17 cellular contexts compared by ENCODE assay signal in genomic region chr22:46004105-46004866, GRCh38. TPM values are rescaled to one million over a fixed set of nuclear protein-coding genes. Genes with fewer than 3 reads are reported as not detected.
DNase-seq lines count a peak whose midpoint lies in the region; ATAC-seq, FAIRE-seq and TF ChIP-seq lines count a peak whose summit lies in the region.
"Had no signal": no experiment of that assay in that cellular context is flagged by ENCODE, and none has a peak within 500 bp of the region (broad histone marks: within the 10 kb centered on the region; RNA-seq: fewer than 3 reads in every experiment).

No MANE protein-coding gene starts in this region.

- H3K36me3 Mint-ChIP-seq in activated CD8-positive, alpha-beta memory T cell treated with anti-CD3 and anti-CD28 coated beads, Interleukin-2, amount 10 ng/mL, durations not matched to agents 7 days and 5 days: no peaks in the 10 kb centered on the region
- H3K36me3 Mint-ChIP-seq in glutamatergic neuron (ENCODE audit: unreplicated experiment): no peaks in the 10 kb centered on the region

- no peaks in the 10 kb centered on the region for H3K27me3 ChIP-seq in H1 (replicated peaks in 1 of 4; ENCODE audit: control insufficient read depth in 3 of 4, extremely low read depth in 1 of 4, insufficient read depth in 3 of 4, low read length in 3 of 4)
- H3K27me3 ChIP-seq: colonic mucosa, ovary, Peyer's patch, tibial nerve had no signal

- H4K5ac ChIP-seq in H1 (ENCODE audit: insufficient read length, low read depth, low read length): no peak overlapping the region

- no peak overlapping the region for H2AK5ac ChIP-seq in H1 (ENCODE audit: low read depth, low read length)

- no peak for FAIRE-seq in H1 (lab: Jason Lieb, UNC)

- no peak overlapping the region for H3K27ac ChIP-seq in OCI-LY7 (ENCODE audit: low read depth, low read length, poor library complexity, severe bottlenecking)
- H3K27ac ChIP-seq in H1 (ENCODE audit: low read depth, low read length): no peak overlapping the region
- H3K27ac ChIP-seq: colonic mucosa, ovary, tibial nerve had no signal

- POLR2A ChIA-PET in OCI-LY7 (lab: Charles Lee) (no interaction called here), H1 (lab: Charles Lee; ENCODE audit: partially characterized antibody) (interaction anchor here (0.9 kb wide), 1 partner anchor 112 kb away, joined by 3 read pairs; no protein-coding TSS in a partner anchor)

- no peak for TF ChIP-seq EP300 in H1 (IDR thresholded peaks at IDR 0.05; ENCODE audit: borderline replicate concordance in 1 of 2, low read depth in 2 of 2, low read length in 2 of 2)

- CTCF ChIA-PET in activated CD8-positive, alpha-beta memory T cell treated with anti-CD3 and anti-CD28 coated beads, Interleukin-2, amount 10 ng/mL, durations not matched to agents 7 days and 5 days (lab: Charles Lee): interaction anchor here (1.3 to 5.2 kb wide), 5 partner anchors 8 to 113 kb away, joined by 3 to 223 read pairs (median 52); no protein-coding TSS in a partner anchor
- CTCF ChIA-PET in OCI-LY7 (lab: Charles Lee; ENCODE audit: unreplicated experiment): no interaction called here
- CTCF ChIA-PET in H1 (lab: Charles Lee; ENCODE audit: partially characterized antibody): interaction anchor here (1.1 to 5.8 kb wide), 8 partner anchors 8 to 118 kb away, joined by 3 to 147 read pairs (median 22); no protein-coding TSS in a partner anchor

- no peak for ATAC-seq in activated CD8-positive, alpha-beta memory T cell treated with anti-CD3 and anti-CD28 coated beads, Interleukin-2, amount 10 ng/mL, durations not matched to agents 7 days and 5 days
- no peak for ATAC-seq in GM21723 (IDR thresholded peaks at IDR 0.05; ENCODE audit: unreplicated experiment)
- no peak for ATAC-seq in HG02870 (IDR thresholded peaks at IDR 0.05; ENCODE audit: unreplicated experiment)

- no peak overlapping the region for H3K56ac ChIP-seq in H1 (replicated peaks; ENCODE audit: insufficient read length, low read depth, low read length)

- no peaks in the 10 kb centered on the region for H3K9me2 ChIP-seq in OCI-LY7 (ENCODE audit: insufficient read depth, low read length)

- no peak overlapping the region for H2BK20ac ChIP-seq in H1 (ENCODE audit: low read length)

- H3K79me2 ChIP-seq in OCI-LY7 (ENCODE audit: insufficient read depth, low read depth, low read length): no peaks in the 10 kb centered on the region
- H3K79me2 ChIP-seq in H1 (ENCODE audit: control insufficient read depth in 1 of 2, insufficient read depth in 2 of 2, low read length in 2 of 2): no peaks in the 10 kb centered on the region

- H3K27ac Mint-ChIP-seq in activated CD8-positive, alpha-beta memory T cell treated with anti-CD3 and anti-CD28 coated beads, Interleukin-2, amount 10 ng/mL, durations not matched to agents 7 days and 5 days: peak overlapping the region; percentile 71
- no peak overlapping the region for H3K27ac Mint-ChIP-seq in glutamatergic neuron (ENCODE audit: unreplicated experiment)
- H3K27ac Mint-ChIP-seq: activated CD4-positive, alpha-beta memory T cell treated with anti-CD3 and anti-CD28 coated beads, Interleukin-2, amount 10 ng/mL, durations not matched to agents 7 days and 5 days had no signal

- H3K23me2 ChIP-seq in H1 (ENCODE audit: low read depth, low read length): no peaks in the 10 kb centered on the region

- no peak overlapping the region for H3K14ac ChIP-seq in H1 (ENCODE audit: insufficient read length)

- no peak for TF ChIP-seq RAD21 in H1 (IDR thresholded peaks at IDR 0.05 in 1 of 2, conservative IDR thresholded peaks at IDR 0.05 in 1 of 2; ENCODE audit: low read depth in 2 of 2, low read length in 2 of 2)

- peak; percentile 63 for DNase-seq in activated CD8-positive, alpha-beta memory T cell treated with anti-CD3 and anti-CD28 coated beads, Interleukin-2, amount 10 ng/mL, durations not matched to agents 7 days and 5 days
- no peak for DNase-seq in activated CD8-positive, alpha-beta memory T cell treated with anti-CD3 and anti-CD28 coated beads, Interleukin-2, amount 50 U/mL, for 48 hours
- DNase-seq in OCI-LY7 (ENCODE audit: low spot score) (no peak), H1 (ENCODE audit: low read depth in 1 of 2, low spot score in 2 of 2) (no peak), glutamatergic neuron (no peak)
- peak; percentile 40 for DNase-seq in stimulated activated CD8-positive, alpha-beta memory T cell treated with anti-CD3 and anti-CD28 coated beads, Interleukin-4, amount 100 ng/mL, for 48 hours
- DNase-seq: activated CD4-positive, alpha-beta memory T cell treated with anti-CD3 and anti-CD28 coated beads, Interleukin-2, amount 10 ng/mL, durations not matched to agents 7 days and 5 days; colonic mucosa; NCI-H1092; NCI-H446; stimulated activated CD4-positive, alpha-beta T cell treated with anti-CD3 and anti-CD28 coated beads, Interleukin-12 subunit alpha, Interleukin-12 subunit beta, amount 100 ng/mL, for 4 hours had no signal

- peaks cover 17% of the 10 kb centered on the region for H3K4me1 Mint-ChIP-seq in activated CD8-positive, alpha-beta memory T cell treated with anti-CD3 and anti-CD28 coated beads, Interleukin-2, amount 10 ng/mL, durations not matched to agents 7 days and 5 days
- no peaks in the 10 kb centered on the region for H3K4me1 Mint-ChIP-seq in glutamatergic neuron (ENCODE audit: low read depth, unreplicated experiment)

- H3K9ac ChIP-seq in H1 (replicated peaks in 1 of 4; ENCODE audit: extremely low read depth in 1 of 4, low read depth in 3 of 4, low read length in 3 of 4): no peak overlapping the region

- no peak overlapping the region for H2BK15ac ChIP-seq in H1 (ENCODE audit: low read length)

- H3K4me2 ChIP-seq in OCI-LY7 (ENCODE audit: low read length) (peak overlapping the region; percentile 27; the same call in 1 of the 2 replicates), H1 (ENCODE audit: insufficient read depth in 1 of 2, low read depth in 2 of 2, low read length in 2 of 2) (no peak overlapping the region)

- no peak overlapping the region for H3K18ac ChIP-seq in H1 (ENCODE audit: extremely low read depth, low read length)

- H3K27me3 Mint-ChIP-seq in activated CD8-positive, alpha-beta memory T cell treated with anti-CD3 and anti-CD28 coated beads, Interleukin-2, amount 10 ng/mL, durations not matched to agents 7 days and 5 days: no peaks in the 10 kb centered on the region
- H3K27me3 Mint-ChIP-seq in glutamatergic neuron (ENCODE audit: unreplicated experiment): peaks cover 9% of the 10 kb centered on the region

- H4K91ac ChIP-seq in H1 (replicated peaks; ENCODE audit: insufficient read length, low read length): no peak overlapping the region

- no peaks in the 10 kb centered on the region for H3K36me3 ChIP-seq in OCI-LY7 (ENCODE audit: insufficient read depth, low read length)
- no peaks in the 10 kb centered on the region for H3K36me3 ChIP-seq in H1 (ENCODE audit: control insufficient read depth in 2 of 4, insufficient read depth in 4 of 4, low read length in 3 of 4)
- H3K36me3 ChIP-seq: colonic mucosa, ovary, Peyer's patch, tibial nerve had no signal

- H2BK12ac ChIP-seq in H1 (ENCODE audit: low read depth, low read length): peak overlapping the region; percentile 60; the same call in 1 of the 2 replicates

- H2BK5ac ChIP-seq in H1 (ENCODE audit: low read depth, low read length): peak overlapping the region; percentile 83; the same call in 1 of the 2 replicates

- TF ChIP-seq CTCF in OCI-LY7 (conservative IDR thresholded peaks at IDR 0.05; ENCODE audit: low read length) (no peak), H1 (IDR thresholded peaks at IDR 0.05; ENCODE audit: control extremely low read depth in 1 of 3, insufficient read depth in 1 of 3, low read depth in 1 of 3, low read length in 3 of 3) (no peak), glutamatergic neuron (IDR thresholded peaks at IDR 0.05; ENCODE audit: partially characterized antibody, unreplicated experiment) (no peak)

- H2AFZ ChIP-seq in OCI-LY7 (ENCODE audit: low read length) (no peak overlapping the region), H1 (ENCODE audit: low read length) (no peak overlapping the region)

- BruUV-seq in OCI-LY7 (replicated peaks; lab: Mats Ljungman, UMichigan): no TSS peak

- intact Hi-C loops in OCI-LY7 (cut with micrococcal nuclease; ENCODE audit: unreplicated experiment): no loop called here

- H3K4me3 ChIP-seq in OCI-LY7 (ENCODE audit: low read depth, low read length, poor library complexity, severe bottlenecking) (no peak overlapping the region), H1 (ENCODE audit: extremely low read depth in 1 of 4, insufficient read depth in 2 of 4, low read depth in 3 of 4, low read length in 4 of 4) (no peak overlapping the region)
- H3K4me3 ChIP-seq: colonic mucosa, ovary, Peyer's patch, tibial nerve had no signal

- H3K9me3 ChIP-seq in OCI-LY7 (ENCODE audit: low read length) (no peaks in the 10 kb centered on the region), H1 (ENCODE audit: insufficient read depth in 2 of 2, low read depth in 1 of 2, low read length in 1 of 2) (no peaks in the 10 kb centered on the region)
- H3K9me3 ChIP-seq: colonic mucosa, ovary, Peyer's patch, tibial nerve had no signal

- H3K79me1 ChIP-seq in H1 (ENCODE audit: low read depth, low read length): no peaks in the 10 kb centered on the region

- no peak overlapping the region for H2BK120ac ChIP-seq in H1 (replicated peaks; ENCODE audit: low read depth, low read length)

- 88% methylated on average over 19 of the region's 19 CpGs; no CpG with 5 or more reads in 1 of the 2 experiments for WGBS in H1 (ENCODE audit: extremely low coverage in 1 of 2, insufficient coverage in 1 of 2, insufficient read length in 1 of 2, insufficient replicate concordance in 2 of 2, low coverage in 1 of 2, low lambda C conversion rate in 2 of 2, missing lambda C conversion rate in 1 of 2), 2 experiments

- H3K23ac ChIP-seq in H1 (ENCODE audit: insufficient read length): no peak overlapping the region

- H3K4me1 ChIP-seq in OCI-LY7 (ENCODE audit: insufficient read depth, low read length, poor library complexity, severe bottlenecking) (peaks cover 27% of the 10 kb centered on the region), H1 (replicated peaks in 1 of 4; ENCODE audit: control insufficient read depth in 3 of 4, insufficient read depth in 4 of 4, low read length in 3 of 4) (no peaks in the 10 kb centered on the region; a peak in 1 of 7 replicates)

- H3K9me3 Mint-ChIP-seq in activated CD8-positive, alpha-beta memory T cell treated with anti-CD3 and anti-CD28 coated beads, Interleukin-2, amount 10 ng/mL, durations not matched to agents 7 days and 5 days (ENCODE audit: low read depth): no peaks in the 10 kb centered on the region
- H3K9me3 Mint-ChIP-seq in glutamatergic neuron (ENCODE audit: unreplicated experiment): peaks cover 5% of the 10 kb centered on the region
- H3K9me3 Mint-ChIP-seq: activated CD4-positive, alpha-beta memory T cell treated with anti-CD3 and anti-CD28 coated beads, Interleukin-2, amount 10 ng/mL, durations not matched to agents 7 days and 5 days had no signal

- H4K8ac ChIP-seq in H1 (ENCODE audit: extremely low read depth, insufficient read depth, low read length): no peak overlapping the region

- H3K4ac ChIP-seq in H1 (replicated peaks; ENCODE audit: insufficient read length, low read depth, low read length): no peak overlapping the region

- H3K4me3 Mint-ChIP-seq in activated CD8-positive, alpha-beta memory T cell treated with anti-CD3 and anti-CD28 coated beads, Interleukin-2, amount 10 ng/mL, durations not matched to agents 7 days and 5 days: no peak overlapping the region
- H3K4me3 Mint-ChIP-seq in glutamatergic neuron (ENCODE audit: unreplicated experiment): no peak overlapping the region
- H3K4me3 Mint-ChIP-seq: activated CD4-positive, alpha-beta memory T cell treated with anti-CD3 and anti-CD28 coated beads, Interleukin-2, amount 10 ng/mL, durations not matched to agents 7 days and 5 days had no signal

- TF ChIP-seq POLR2A in H1 (IDR thresholded peaks at IDR 0.05; ENCODE audit: control extremely low read depth in 1 of 2, low read depth in 2 of 2, low read length in 2 of 2): no peak

- no peaks in the 10 kb centered on the region for H4K20me1 ChIP-seq in OCI-LY7 (ENCODE audit: insufficient read depth, low read length)
- no peaks in the 10 kb centered on the region for H4K20me1 ChIP-seq in H1 (replicated peaks in 1 of 2; ENCODE audit: control insufficient read depth in 1 of 2, insufficient read depth in 2 of 2, low read length in 2 of 2)

RNA-seq across cellular contexts. Expression of gene WNT7B, which starts 27.3 kb away (rescaled TPM):
- total RNA-seq in activated CD8-positive, alpha-beta memory T cell treated with anti-CD3 and anti-CD28 coated beads, Interleukin-2, amount 10 ng/mL, durations not matched to agents 7 days and 5 days: not detected
- total RNA-seq in OCI-LY7 (2014; rRNA removed; shearing (Covaris generic)): not detected in 2 replicates
- total RNA-seq in OCI-LY7 (2022): not detected in 2 replicates
- total RNA-seq in H1 (2021; fragmentation: NEBNext Ultra II Directional; extraction: Animal tissue kit (Norgen Biotek cat#: 25700)): 0.13 and 0.24 TPM in 2 replicates
- 0.14 and 0.24 TPM in 2 replicates for polyA plus RNA-seq in H1 (2011; rRNA removed)
- polyA plus RNA-seq in H1 (2011; cell fraction: cytosol; rRNA removed): 0.12 TPM
- polyA plus RNA-seq in H1 (2011; cell fraction: nucleus; rRNA removed): 0.27 TPM
- 0.14 to 0.46 TPM (median 0.23 TPM) in 4 replicates for polyA plus RNA-seq in H1 (2012, experiment 1 of 2)
- polyA plus RNA-seq in H1 (2012, experiment 2 of 2): 0.29 TPM
- 0.08 TPM for polyA plus RNA-seq in H1 (2013, experiment 1 of 2)
- 0.13 TPM for polyA plus RNA-seq in H1 (2013, experiment 2 of 2)
- polyA minus RNA-seq in H1 (2011; rRNA and poly(A)+ RNA removed): 0.16 and 0.17 TPM in 2 replicates
- not detected for polyA minus RNA-seq in H1 (2011; cell fraction: cytosol; rRNA and poly(A)+ RNA removed)
- polyA minus RNA-seq in H1 (2011; cell fraction: nucleus; rRNA and poly(A)+ RNA removed): 0.30 TPM
- 0.37 TPM for total RNA-seq in glutamatergic neuron (ENCODE audit: unreplicated experiment)
- total RNA-seq: activated CD4-positive, alpha-beta memory T cell treated with anti-CD3 and anti-CD28 coated beads, Interleukin-2, amount 10 ng/mL, durations not matched to agents 7 days and 5 days; Peyer's patch; T-helper 2 cell treated with Interferon-gamma antibody and Interleukin-4, amounts not matched to agents 100 ng/mL and 5 ng/mL, for 36 hours; tibial nerve had no signal
- polyA plus RNA-seq: ovary had no signal

Comparison
In these comparisons a context has a peak if more than half of its experiments do, and no peak if none do; other contexts are left out.
1. DNase-seq: peak in activated CD8-positive, alpha-beta memory T cell treated with anti-CD3 and anti-CD28 coated beads, Interleukin-2, amount 10 ng/mL, durations not matched to agents 7 days and 5 days (single experiment) and stimulated activated CD8-positive, alpha-beta memory T cell treated with anti-CD3 and anti-CD28 coated beads, Interleukin-4, amount 100 ng/mL, for 48 hours (single experiment); none in activated CD8-positive, alpha-beta memory T cell treated with anti-CD3 and anti-CD28 coated beads, Interleukin-2, amount 50 U/mL, for 48 hours (single experiment), OCI-LY7 (single experiment), H1 (0 of 2) and glutamatergic neuron (single experiment).